8 cellular contexts compared by ENCODE assay signal in the genomic region with DNA sequence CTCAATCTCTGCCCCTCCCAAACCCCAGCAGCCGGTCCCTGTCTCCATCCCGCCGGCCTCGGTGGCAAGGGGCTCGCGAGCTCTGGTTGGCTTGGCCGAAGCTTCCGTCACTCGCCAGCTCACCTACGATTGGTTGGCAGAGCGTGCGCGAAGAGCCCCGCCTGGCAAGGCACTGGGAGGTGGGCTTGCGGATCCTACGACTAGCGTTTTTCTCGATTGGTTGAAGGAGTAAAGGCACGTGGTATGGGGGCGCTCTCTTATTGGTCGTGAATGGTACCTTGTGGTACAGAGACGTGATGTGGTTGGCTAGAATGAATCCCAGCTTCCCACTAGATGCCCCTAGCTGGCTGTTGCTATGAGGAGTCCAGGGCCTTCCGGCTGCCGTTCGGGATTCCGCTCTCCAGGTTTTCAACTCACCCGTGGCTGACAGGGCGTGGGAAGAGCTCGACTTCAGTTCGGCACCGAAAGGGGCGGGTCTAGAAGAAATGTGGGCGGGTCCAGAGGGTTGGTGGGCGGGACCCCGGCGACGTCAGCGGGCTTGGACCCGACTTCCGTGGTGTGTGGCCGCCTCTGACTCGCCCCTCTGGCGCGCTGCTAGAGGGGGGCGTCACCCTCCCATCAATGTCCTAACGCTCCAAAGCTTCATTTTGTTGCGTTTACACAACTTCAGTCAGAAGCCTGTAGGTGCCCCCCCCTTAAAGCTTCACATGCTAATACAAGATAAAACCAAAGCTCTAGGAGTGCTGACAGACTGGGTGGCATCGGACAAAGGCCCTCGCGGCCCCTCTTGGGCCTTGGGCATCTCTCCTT. TPM values are rescaled to one million over a fixed set of nuclear protein-coding genes. Genes with fewer than 3 reads are reported as not detected.
DNase-seq lines count a peak whose midpoint lies in the region; ATAC-seq, FAIRE-seq and TF ChIP-seq lines count a peak whose summit lies in the region.

No MANE protein-coding gene starts in this region.

- H3K9ac ChIP-seq in OCI-LY3 (ENCODE audit: low read length) = peak overlapping the region; percentile 99
- peak overlapping the region; percentile 95 for H3K9ac ChIP-seq in endothelial cell of umbilical vein (replicated peaks; ENCODE audit: extremely low read depth, insufficient read depth, low read length)

- peak; percentile 99 for FAIRE-seq in endothelial cell of umbilical vein (lab: Jason Lieb, UNC)

- peak overlapping the region; percentile 99 for H3K27ac Mint-ChIP-seq in mesothelial cell of epicardium

- H3K36me3 Mint-ChIP-seq in mesothelial cell of epicardium = no peaks in the 10 kb centered on the region

- POLR2A ChIA-PET in endothelial cell of umbilical vein (lab: Charles Lee) = interaction anchor here (0.5 to 1.2 kb wide), 5 partner anchors 18 to 415 kb away, joined by 3 to 4 read pairs (median 3); no protein-coding TSS in a partner anchor

- H3K79me2 ChIP-seq in OCI-LY3 (ENCODE audit: low read length) (peaks cover 31% of the 10 kb centered on the region), endothelial cell of umbilical vein (ENCODE audit: control insufficient read depth, insufficient read depth, low read length) (peaks cover 33% of the 10 kb centered on the region)

- H3K4me3 ChIP-seq in OCI-LY3 (ENCODE audit: low read length) (peak overlapping the region; percentile 96), endothelial cell of umbilical vein (replicated peaks in 1 of 3; ENCODE audit: insufficient read depth in 1 of 3, low read depth in 1 of 3, low read length in 3 of 3) (peak overlapping the region; percentile 70 to 87 (median 76))

- peaks cover 20% of the 10 kb centered on the region for H3K4me1 ChIP-seq in OCI-LY3 (ENCODE audit: low read length)
- H3K4me1 ChIP-seq in endothelial cell of umbilical vein (ENCODE audit: control insufficient read depth, extremely low read depth, insufficient read depth, low read length) = peaks cover 17% of the 10 kb centered on the region

- H4K20me1 ChIP-seq in OCI-LY3 (ENCODE audit: insufficient read depth, low read length) (peaks cover 17% of the 10 kb centered on the region), endothelial cell of umbilical vein (replicated peaks; ENCODE audit: control insufficient read depth, extremely low read depth, insufficient read depth, low read length) (no peaks in the 10 kb centered on the region)

- H2AFZ ChIP-seq in OCI-LY3 (ENCODE audit: low read depth, low read length) (peak overlapping the region; percentile 96), endothelial cell of umbilical vein (ENCODE audit: low read depth, low read length) (peak overlapping the region; percentile 88)

- TF ChIP-seq POLR2A in endothelial cell of umbilical vein (IDR thresholded peaks at IDR 0.05; ENCODE audit: low read depth, low read length) = peak; percentile 90

- H3K27ac ChIP-seq in OCI-LY3 (ENCODE audit: low read length) = peak overlapping the region; percentile 90
- H3K27ac ChIP-seq in endothelial cell of umbilical vein (ENCODE audit: insufficient read depth, low read depth, low read length) = peak overlapping the region; percentile 95

- H3K9me1 ChIP-seq in endothelial cell of umbilical vein (replicated peaks; ENCODE audit: control insufficient read depth, extremely low read depth, insufficient read depth, low read length) = no peaks in the 10 kb centered on the region

- BruUV-seq in endothelial cell of umbilical vein (replicated peaks; lab: Mats Ljungman, UMichigan) = TSS peak; percentile 81

- peaks cover 50% of the 10 kb centered on the region for H3K4me1 Mint-ChIP-seq in mesothelial cell of epicardium

- H3K9me3 ChIP-seq in OCI-LY3 (ENCODE audit: insufficient read depth, low read length) (no peaks in the 10 kb centered on the region), endothelial cell of umbilical vein (replicated peaks; ENCODE audit: control insufficient read depth, insufficient read depth, low read length) (no peaks in the 10 kb centered on the region)

- TF ChIP-seq CTCF in OCI-LY3 (IDR thresholded peaks at IDR 0.05; ENCODE audit: low read depth, low read length) (no peak), endothelial cell of umbilical vein (IDR thresholded peaks at IDR 0.05; ENCODE audit: extremely low read depth in 1 of 2, insufficient read depth in 1 of 2, low read depth in 1 of 2, low read length in 2 of 2) (no peak), mesothelial cell of epicardium (IDR thresholded peaks at IDR 0.05; ENCODE audit: unreplicated experiment) (no peak)

- peak overlapping the region; percentile 94 for H3K4me2 ChIP-seq in OCI-LY3 (ENCODE audit: low read length)
- H3K4me2 ChIP-seq in endothelial cell of umbilical vein (ENCODE audit: insufficient read depth, low read length) = peak overlapping the region; percentile 84

- CTCF ChIA-PET in endothelial cell of umbilical vein (lab: Charles Lee) = interaction anchor here (0.9 to 2.4 kb wide), 9 partner anchors 9 to 415 kb away, joined by 3 to 16 read pairs (median 4); no protein-coding TSS in a partner anchor

- no peaks in the 10 kb centered on the region for H3K27me3 ChIP-seq in OCI-LY3 (ENCODE audit: low read depth, low read length)
- H3K27me3 ChIP-seq in endothelial cell of umbilical vein (ENCODE audit: control insufficient read depth in 2 of 2, insufficient read depth in 2 of 2, low read length in 2 of 2) = no peaks in the 10 kb centered on the region

- no peaks in the 10 kb centered on the region for H3K9me3 Mint-ChIP-seq in mesothelial cell of epicardium

- peak; percentile 83 for ATAC-seq in GM21528 (IDR thresholded peaks at IDR 0.05; ENCODE audit: low FRiP score, unreplicated experiment)

- dilution Hi-C loops in endothelial cell of umbilical vein (cut with MboI; ENCODE audit: extremely low pct_ligation_motif_present, low sequenced_read_pairs) = no loop called here

- peak; percentile 98 for DNase-seq in DMS 273 (lab: John Stamatoyannopoulos, UW; ENCODE audit: unreplicated experiment)
- peak; percentile 61 for DNase-seq in HuH-7.5 (ENCODE audit: low spot score)
- peak; percentile 99 for DNase-seq in activated T-cell treated with anti-CD3 and anti-CD28 coated beads for 24 hours (ENCODE audit: low read depth)
- DNase-seq in endothelial cell of umbilical vein (ENCODE audit: low read depth, low spot score) = peak; percentile 100
- DNase-seq in mesothelial cell of epicardium (ENCODE audit: low spot score in 2 of 2, unreplicated experiment in 2 of 2) = peak; percentile 94 to 100
- peak; percentile 95 to 96 for DNase-seq in stimulated activated CD8-positive, alpha-beta memory T cell treated with anti-CD3 and anti-CD28 coated beads, Interleukin-15, amount 100 ng/mL, for 4 hours (ENCODE audit: low read depth in 2 of 2)

- H3K36me3 ChIP-seq in OCI-LY3 (replicated peaks; ENCODE audit: low read depth, low read length) (peaks cover 11% of the 10 kb centered on the region), endothelial cell of umbilical vein (ENCODE audit: control insufficient read depth in 2 of 2, extremely low read depth in 1 of 2, insufficient read depth in 2 of 2, low read length in 2 of 2) (no peaks in the 10 kb centered on the region)

- no peaks in the 10 kb centered on the region for H3K27me3 Mint-ChIP-seq in mesothelial cell of epicardium (ENCODE audit: low read depth)

- intact Hi-C loops in endothelial cell of umbilical vein (cut with micrococcal nuclease) = loop anchor here (1.0 to 10.0 kb wide), 9 partner anchors 136 to 1378 kb away; a partner anchor contains a TSS

- peak overlapping the region; percentile 86 for H3K4me3 Mint-ChIP-seq in mesothelial cell of epicardium

TF ChIP-seq in endothelial cell of umbilical vein, 7 proteins besides CTCF, POLR2A, EP300 and RAD21:
- TF ChIP-seq, protein P1, sequence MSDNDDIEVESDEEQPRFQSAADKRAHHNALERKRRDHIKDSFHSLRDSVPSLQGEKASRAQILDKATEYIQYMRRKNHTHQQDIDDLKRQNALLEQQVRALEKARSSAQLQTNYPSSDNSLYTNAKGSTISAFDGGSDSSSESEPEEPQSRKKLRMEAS (IDR thresholded peaks at IDR 0.05; ENCODE audit: insufficient read depth, insufficient read length) = peak; percentile 98
- TF ChIP-seq EZH2 (IDR thresholded peaks at IDR 0.05; ENCODE audit: borderline replicate concordance, low read depth, low read length, severe bottlenecking) (no peak), POLR2AphosphoS5 (IDR thresholded peaks at IDR 0.05; ENCODE audit: insufficient read depth, low read depth, low read length) (peak; percentile 40)

RNA-seq across cellular contexts. Expression of a gene that starts 0.8 kb away (rescaled TPM):
- total RNA-seq in endothelial cell of umbilical vein (40.0 and 44.4 TPM in 2 replicates), mesothelial cell of epicardium (28.7 to 31.8 TPM (median 31.3 TPM) in 3 replicates)
- polyA plus RNA-seq in endothelial cell of umbilical vein = 6.1 and 7.8 TPM in 2 replicates
- 8.2 and 9.3 TPM in 2 replicates for polyA plus RNA-seq in endothelial cell of umbilical vein (2011; cell fraction: cytosol; rRNA removed)
- 7.0 and 8.3 TPM in 2 replicates for polyA plus RNA-seq in endothelial cell of umbilical vein (2011; cell fraction: nucleus; rRNA removed)
- polyA plus RNA-seq in endothelial cell of umbilical vein (2012) = 27.5 and 29.0 TPM in 2 replicates
- polyA minus RNA-seq in endothelial cell of umbilical vein = 41.8 and 70.3 TPM in 2 replicates
- polyA minus RNA-seq in endothelial cell of umbilical vein (2011; cell fraction: cytosol; rRNA and poly(A)+ RNA removed) = 22.0 TPM
- 15.9 and 20.7 TPM in 2 replicates for polyA minus RNA-seq in endothelial cell of umbilical vein (2011; cell fraction: nucleus; rRNA and poly(A)+ RNA removed)

Comparison
In these comparisons a context has a peak if more than half of its experiments do, and no peak if none do; other contexts are left out.
1. Peak in every context shown above with its lines: DNase-seq, ATAC-seq, H3K4me3 ChIP-seq and H3K27ac ChIP-seq.